In the genomic region with DNA sequence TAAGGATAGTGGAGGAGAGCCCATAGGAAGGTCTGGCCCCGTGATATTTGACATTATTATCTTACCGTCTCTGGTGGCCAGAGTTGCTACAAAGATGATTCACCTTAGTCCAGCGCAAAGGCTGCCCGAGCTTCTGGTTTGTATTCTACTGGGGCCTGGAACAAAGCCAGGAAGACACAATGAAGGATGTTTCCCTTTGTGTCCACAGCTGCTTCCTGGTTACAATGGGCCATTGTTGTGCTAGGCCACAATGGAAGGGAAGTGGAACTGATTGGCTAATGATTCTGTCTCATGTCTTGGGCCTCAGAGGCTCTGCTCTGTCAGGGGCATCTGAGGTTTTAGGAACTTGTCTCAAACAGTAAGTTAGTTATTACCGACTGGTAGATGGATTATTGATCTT, we compare ENCODE assay signal across 9 cellular contexts.
A peak's percentile ranks its signal among the peaks of the same experiment; 100 is the strongest.
DNase-seq lines count a peak whose midpoint lies in the region; ATAC-seq and TF ChIP-seq lines count a peak whose summit lies in the region.
"Had no signal": no experiment of that assay in that cellular context is flagged by ENCODE, and none has a peak within 500 bp of the region (broad histone marks: within the 10 kb centered on the region; RNA-seq: fewer than 3 reads in every experiment).

No MANE protein-coding gene starts in this region.

- no peaks in the 10 kb centered on the region for H3K27me3 ChIP-seq in endodermal cell (ENCODE audit: control insufficient read depth, insufficient read depth, low read length, poor library complexity, severe bottlenecking)
- H3K27me3 ChIP-seq in trophoblast cell (ENCODE audit: insufficient read depth, low read length), result no peaks in the 10 kb centered on the region
- no peaks in the 10 kb centered on the region for H3K27me3 ChIP-seq in smooth muscle cell (ENCODE audit: low read depth)
- no peaks in the 10 kb centered on the region for H3K27me3 ChIP-seq in mesenchymal stem cell (ENCODE audit: control insufficient read depth in 1 of 2, insufficient read depth in 1 of 2, low read length in 2 of 2)

- no peaks in the 10 kb centered on the region for H3K36me3 Mint-ChIP-seq in Calu3 (ENCODE audit: insufficient read depth, unreplicated experiment)
- H3K36me3 Mint-ChIP-seq in endodermal cell (ENCODE audit: low read depth), result no peaks in the 10 kb centered on the region

- H3K4me1 Mint-ChIP-seq in Calu3 (ENCODE audit: low read depth, unreplicated experiment) (peaks cover 20% of the 10 kb centered on the region), endodermal cell (peaks cover 44% of the 10 kb centered on the region)

- H3K27me3 Mint-ChIP-seq in Calu3 (ENCODE audit: unreplicated experiment) (peaks cover 7% of the 10 kb centered on the region), endodermal cell (ENCODE audit: insufficient read depth) (no peaks in the 10 kb centered on the region)

- no peak overlapping the region for H3K4me3 Mint-ChIP-seq in Calu3 (ENCODE audit: low read depth, unreplicated experiment)
- H3K4me3 Mint-ChIP-seq in endodermal cell, result no peak overlapping the region

- no peak overlapping the region for H2BK12ac ChIP-seq in trophoblast cell (ENCODE audit: low read length)
- H2BK12ac ChIP-seq in mesenchymal stem cell (ENCODE audit: low read length in 2 of 2), result no peak overlapping the region

- H2BK5ac ChIP-seq in trophoblast cell (ENCODE audit: low read depth, low read length, poor library complexity) (no peak overlapping the region), mesenchymal stem cell (ENCODE audit: low read depth, low read length, poor library complexity, severe bottlenecking) (no peak overlapping the region)

- H3K9me3 ChIP-seq in endodermal cell (ENCODE audit: control insufficient read depth, low read length), result no peaks in the 10 kb centered on the region
- H3K9me3 ChIP-seq in trophoblast cell (ENCODE audit: insufficient read depth, low read depth, low read length), result no peaks in the 10 kb centered on the region
- H3K9me3 ChIP-seq in smooth muscle cell (replicated peaks; ENCODE audit: low read depth), result no peaks in the 10 kb centered on the region
- no peaks in the 10 kb centered on the region for H3K9me3 ChIP-seq in mesenchymal stem cell (ENCODE audit: control insufficient read depth, low read length)

- H3K4ac ChIP-seq in trophoblast cell (ENCODE audit: low read depth, low read length) (no peak overlapping the region), mesenchymal stem cell (ENCODE audit: low read depth in 1 of 2, low read length in 2 of 2) (no peak overlapping the region)

- TF ChIP-seq CTCF in Calu3 (IDR thresholded peaks at IDR 0.05; ENCODE audit: unreplicated experiment) (no peak), endodermal cell (conservative IDR thresholded peaks at IDR 0.05) (no peak), smooth muscle cell (IDR thresholded peaks at IDR 0.05; ENCODE audit: borderline replicate concordance, insufficient read depth, poor library complexity, severe bottlenecking) (no peak)

- H3K4me3 ChIP-seq in endodermal cell (ENCODE audit: low read length), result no peak overlapping the region
- no peak overlapping the region for H3K4me3 ChIP-seq in trophoblast cell (ENCODE audit: low read depth, low read length)
- no peak overlapping the region for H3K4me3 ChIP-seq in smooth muscle cell
- no peak overlapping the region for H3K4me3 ChIP-seq in mesenchymal stem cell (ENCODE audit: insufficient read depth in 1 of 2, low read depth in 1 of 2, low read length in 2 of 2)

- H4K12ac ChIP-seq in trophoblast cell (ENCODE audit: low read depth, low read length), result no peak overlapping the region

- 77 to 93% methylated on average over 4 to 5 of the region's 5 CpGs for WGBS in endodermal cell (ENCODE audit: insufficient coverage in 1 of 2, insufficient read length in 1 of 2), 2 experiments
- WGBS in trophoblast cell (ENCODE audit: extremely low coverage, insufficient coverage, insufficient read length), result no CpG with 5 or more reads among the region's 5 CpGs
- 73% methylated on average over 5 of the region's 5 CpGs for WGBS in smooth muscle cell (ENCODE audit: low lambda C conversion rate)
- WGBS in mesenchymal stem cell, result 79% methylated on average over 5 of the region's 5 CpGs

- peaks cover 27% of the 10 kb centered on the region for H3K4me1 ChIP-seq in endodermal cell (ENCODE audit: control insufficient read depth, insufficient read depth, low read length)
- H3K4me1 ChIP-seq in trophoblast cell (ENCODE audit: control insufficient read depth in 1 of 2, insufficient read depth in 2 of 2, low read length in 2 of 2), result no peaks in the 10 kb centered on the region
- peaks cover 6% of the 10 kb centered on the region for H3K4me1 ChIP-seq in smooth muscle cell (ENCODE audit: low read depth)
- peaks cover 2% of the 10 kb centered on the region for H3K4me1 ChIP-seq in mesenchymal stem cell (ENCODE audit: control insufficient read depth, insufficient read depth, low read depth, low read length)

- ATAC-seq in HG02678 (IDR thresholded peaks at IDR 0.05; ENCODE audit: unreplicated experiment), result peak; percentile 90

- no peak overlapping the region for H4K91ac ChIP-seq in trophoblast cell (ENCODE audit: low read depth, low read length)
- H4K91ac ChIP-seq in mesenchymal stem cell (ENCODE audit: low read length), result no peak overlapping the region

- H2AK5ac ChIP-seq in trophoblast cell (ENCODE audit: low read length), result no peak overlapping the region
- no peak overlapping the region for H2AK5ac ChIP-seq in mesenchymal stem cell (ENCODE audit: low read length, severe bottlenecking)

- no peak overlapping the region for H3K4me2 ChIP-seq in trophoblast cell (ENCODE audit: low read length)
- H3K4me2 ChIP-seq in smooth muscle cell, result no peak overlapping the region
- H3K4me2 ChIP-seq in mesenchymal stem cell (ENCODE audit: low read length, poor library complexity, severe bottlenecking), result no peak overlapping the region

- H3K23ac ChIP-seq in trophoblast cell (ENCODE audit: low read length) (no peak overlapping the region), mesenchymal stem cell (ENCODE audit: low read length in 2 of 2) (no peak overlapping the region)

- H3K27ac ChIP-seq in endodermal cell (ENCODE audit: low read depth, low read length) (peak overlapping the region; percentile 5), trophoblast cell (ENCODE audit: low read depth, low read length) (no peak overlapping the region), smooth muscle cell (ENCODE audit: low read depth) (no peak overlapping the region), mesenchymal stem cell (ENCODE audit: low read length, poor library complexity, severe bottlenecking) (no peak overlapping the region)
- H3K27ac ChIP-seq: VCaP had no signal

- H4K20me1 ChIP-seq in smooth muscle cell (ENCODE audit: low read depth), result no peaks in the 10 kb centered on the region

- H4K8ac ChIP-seq in trophoblast cell (ENCODE audit: low read depth, low read length) (no peak overlapping the region), mesenchymal stem cell (ENCODE audit: low read length) (no peak overlapping the region)

- no peaks in the 10 kb centered on the region for H3K9me3 Mint-ChIP-seq in Calu3 (ENCODE audit: low read depth, unreplicated experiment)
- no peaks in the 10 kb centered on the region for H3K9me3 Mint-ChIP-seq in endodermal cell

- CTCF ChIA-PET in Calu3 (lab: Charles Lee), result no interaction called here

- H3K79me1 ChIP-seq in trophoblast cell (ENCODE audit: low read length) (no peaks in the 10 kb centered on the region), mesenchymal stem cell (replicated peaks; ENCODE audit: low read length, poor library complexity, severe bottlenecking) (no peaks in the 10 kb centered on the region)

- intact Hi-C loops in Calu3 (cut with micrococcal nuclease; ENCODE audit: unreplicated experiment), result no loop called here

- no peaks in the 10 kb centered on the region for H3F3A ChIP-seq in smooth muscle cell (ENCODE audit: low read depth)

- H2BK120ac ChIP-seq in trophoblast cell (ENCODE audit: insufficient read depth, low read length, poor library complexity) (no peak overlapping the region), mesenchymal stem cell (ENCODE audit: low read depth, low read length) (no peak overlapping the region)

- no peaks in the 10 kb centered on the region for H3K79me2 ChIP-seq in trophoblast cell (ENCODE audit: control insufficient read depth, insufficient read depth, low read length, poor library complexity)
- H3K79me2 ChIP-seq in smooth muscle cell (ENCODE audit: low read depth), result no peaks in the 10 kb centered on the region

- no peak overlapping the region for H3K14ac ChIP-seq in trophoblast cell (ENCODE audit: low read length)
- no peak overlapping the region for H3K14ac ChIP-seq in mesenchymal stem cell (ENCODE audit: low read length in 2 of 2)

- BruUV-seq in Calu3 (replicated peaks; lab: Mats Ljungman, UMichigan), result no TSS peak

- DNase-seq in Calu3 (peak; percentile 51), NCI-H345 treated with DMSO at 0.1 percent for 48 hours (lab: John Stamatoyannopoulos, UW; ENCODE audit: unreplicated experiment) (peak; percentile 69), endodermal cell (no peak), trophoblast cell (peak; percentile 9 to 40), smooth muscle cell (lab: John Stamatoyannopoulos, UW; ENCODE audit: unreplicated experiment) (no peak), mesenchymal stem cell (no peak), HuH-7.5 (ENCODE audit: low spot score) (no peak)

- no peak overlapping the region for H2BK15ac ChIP-seq in mesenchymal stem cell (ENCODE audit: low read depth, poor library complexity, severe bottlenecking)

- H2AFZ ChIP-seq in trophoblast cell (ENCODE audit: insufficient read depth, low read length, poor library complexity), result no peak overlapping the region
- H2AFZ ChIP-seq in smooth muscle cell (ENCODE audit: low read depth), result no peak overlapping the region
- H2AFZ ChIP-seq in mesenchymal stem cell (ENCODE audit: low read depth, low read length), result no peak overlapping the region

- H3K9ac ChIP-seq in endodermal cell (ENCODE audit: extremely low read depth, low read length, poor library complexity, severe bottlenecking), result no peak overlapping the region
- H3K9ac ChIP-seq in trophoblast cell (ENCODE audit: low read length), result no peak overlapping the region
- no peak overlapping the region for H3K9ac ChIP-seq in smooth muscle cell (ENCODE audit: low read depth)
- no peak overlapping the region for H3K9ac ChIP-seq in mesenchymal stem cell (ENCODE audit: low read length)

- H3K27ac Mint-ChIP-seq in Calu3 (ENCODE audit: unreplicated experiment), result no peak overlapping the region
- no peak overlapping the region for H3K27ac Mint-ChIP-seq in endodermal cell

- H3K36me3 ChIP-seq in endodermal cell (ENCODE audit: control insufficient read depth, insufficient read depth, low read length) (no peaks in the 10 kb centered on the region), trophoblast cell (ENCODE audit: control insufficient read depth in 1 of 2, insufficient read depth in 2 of 2, low read length in 2 of 2) (no peaks in the 10 kb centered on the region), smooth muscle cell (ENCODE audit: low read depth) (no peaks in the 10 kb centered on the region), mesenchymal stem cell (ENCODE audit: control insufficient read depth in 1 of 2, insufficient read depth in 2 of 2, low read depth in 1 of 2, low read length in 2 of 2) (no peaks in the 10 kb centered on the region)

- H3K18ac ChIP-seq in trophoblast cell (ENCODE audit: low read length), result no peak overlapping the region
- no peak overlapping the region for H3K18ac ChIP-seq in mesenchymal stem cell (ENCODE audit: low read depth in 1 of 2, low read length in 2 of 2)

Comparison
In these comparisons a context has a peak if more than half of its experiments do, and no peak if none do; other contexts are left out.
1. DNase-seq: peak in Calu3 (single experiment), NCI-H345 treated with DMSO at 0.1 percent for 48 hours (single experiment) and trophoblast cell (2 of 2); none in endodermal cell (single experiment), smooth muscle cell (single experiment), mesenchymal stem cell (single experiment) and HuH-7.5 (single experiment).